ENCODE assay signal across 22 cellular contexts in the genomic region with DNA sequence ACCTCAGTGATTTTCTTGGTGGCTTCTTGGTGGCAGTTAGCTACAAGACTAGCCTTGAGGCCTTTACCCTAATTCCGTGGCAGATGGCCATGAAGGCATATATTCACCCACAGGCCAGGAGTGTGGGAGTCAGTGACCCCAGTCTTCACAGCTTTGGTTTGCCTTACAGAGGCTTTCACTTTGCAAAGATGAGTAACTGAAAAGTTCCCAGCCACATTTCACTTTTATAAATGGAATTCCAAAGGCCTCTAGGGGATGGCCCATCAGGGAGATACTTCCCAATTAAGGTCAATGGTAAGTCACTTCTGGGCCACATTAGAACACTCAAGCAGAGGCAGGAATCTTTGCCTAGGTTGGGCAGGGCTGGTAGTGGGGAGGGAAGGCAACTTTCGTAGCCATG. TPM values are rescaled to one million over a fixed set of nuclear protein-coding genes. Genes with fewer than 3 reads are reported as not detected.
DNase-seq lines count a peak whose midpoint lies in the region; ATAC-seq and TF ChIP-seq lines count a peak whose summit lies in the region.
"Had no signal": no experiment of that assay in that cellular context is flagged by ENCODE, and none has a peak within 500 bp of the region (broad histone marks: within the 10 kb centered on the region; RNA-seq: fewer than 3 reads in every experiment).

No MANE protein-coding gene starts in this region.

- H3K4me3 ChIP-seq in right cardiac atrium (ENCODE audit: low read length) (no peak overlapping the region), thoracic aorta (no peak overlapping the region), BE2C (ENCODE audit: low read depth, low read length) (no peak overlapping the region), stomach (no peak overlapping the region), PC-9 (no peak overlapping the region)

- H3K4me2 ChIP-seq in PC-9, result no peak overlapping the region

- no TSS peak for BruUV-seq in PC-9 (replicated peaks; lab: Mats Ljungman, UMichigan)

- POLR2A ChIA-PET in PC-9 (lab: Charles Lee; ENCODE audit: unreplicated experiment), result no interaction called here

- H3K27ac ChIP-seq in right cardiac atrium (ENCODE audit: low read length) (peak overlapping the region; percentile 42), thoracic aorta (peak overlapping the region; percentile 42 to 48), stomach (no peak overlapping the region), PC-9 (no peak overlapping the region)

- no peak overlapping the region for H3K4me3 Mint-ChIP-seq in effector memory CD8-positive, alpha-beta T cell
- H3K4me3 Mint-ChIP-seq: CD4-positive, CD25-positive, alpha-beta regulatory T cell; IgD-negative memory B cell had no signal

- H3K27me3 ChIP-seq in right cardiac atrium (ENCODE audit: control insufficient read depth, insufficient read depth), result no peaks in the 10 kb centered on the region
- no peaks in the 10 kb centered on the region for H3K27me3 ChIP-seq in thoracic aorta (replicated peaks; ENCODE audit: insufficient read depth)
- H3K27me3 ChIP-seq in BE2C, result no peaks in the 10 kb centered on the region
- peaks cover 0 to 11% (median 0%) of the 10 kb centered on the region in 3 donors for H3K27me3 ChIP-seq in stomach
- peaks cover 3% of the 10 kb centered on the region; the same call in 1 of the 2 replicates for H3K27me3 ChIP-seq in PC-9 (ENCODE audit: insufficient read depth, low read depth)

- no peaks in the 10 kb centered on the region for H3K36me3 ChIP-seq in thoracic aorta
- H3K36me3 ChIP-seq in BE2C, result no peaks in the 10 kb centered on the region
- no peaks in the 10 kb centered on the region for H3K36me3 ChIP-seq in stomach
- no peaks in the 10 kb centered on the region for H3K36me3 ChIP-seq in PC-9 (ENCODE audit: low read depth)

- no peaks in the 10 kb centered on the region for H3F3A ChIP-seq in PC-9 (ENCODE audit: insufficient read depth, low read depth)

- no peaks in the 10 kb centered on the region for H3K9me2 ChIP-seq in PC-9 (ENCODE audit: insufficient read depth)

- H3K27me3 Mint-ChIP-seq in effector memory CD8-positive, alpha-beta T cell, result peaks cover 0 to 21% of the 10 kb centered on the region in 2 donors

- no peaks in the 10 kb centered on the region for H3K9me3 Mint-ChIP-seq in effector memory CD8-positive, alpha-beta T cell
- H3K9me3 Mint-ChIP-seq: CD4-positive, CD25-positive, alpha-beta regulatory T cell; IgD-negative memory B cell had no signal

- H3K4me1 ChIP-seq in right cardiac atrium (ENCODE audit: control insufficient read depth, insufficient read depth, low read length) (peaks cover 14% of the 10 kb centered on the region), thoracic aorta (ENCODE audit: control insufficient read depth in 1 of 2, low read depth in 2 of 2) (peaks cover 0 to 30% of the 10 kb centered on the region in 2 donors), BE2C (peaks cover 18% of the 10 kb centered on the region), stomach (peaks cover 0 to 11% (median 4%) of the 10 kb centered on the region in 4 donors), PC-9 (replicated peaks; ENCODE audit: insufficient read depth) (no peaks in the 10 kb centered on the region)
- H3K4me1 ChIP-seq: Caco-2 had no signal

- intact Hi-C loops in right cardiac atrium (cut with DNase I), result loop anchor here (2.0 to 5.0 kb wide), 3 partner anchors 40 to 45 kb away; no protein-coding TSS in a partner anchor
- intact Hi-C loops in stomach (cut with DNase I; ENCODE audit: low total_unique reads), result loop anchor here (5.0 kb wide), 1 partner anchor 45 kb away; no protein-coding TSS in a partner anchor
- intact Hi-C loops in PC-9 (cut with micrococcal nuclease; ENCODE audit: unreplicated experiment), result loop anchor here (1.0 to 10.0 kb wide), 5 partner anchors 78 to 554 kb away; no protein-coding TSS in a partner anchor

- no peak overlapping the region for H3K27ac Mint-ChIP-seq in effector memory CD8-positive, alpha-beta T cell
- H3K27ac Mint-ChIP-seq: CD4-positive, CD25-positive, alpha-beta regulatory T cell; IgD-negative memory B cell had no signal

- H3K9me3 ChIP-seq in right cardiac atrium (ENCODE audit: control insufficient read depth, low read length), result no peaks in the 10 kb centered on the region
- H3K9me3 ChIP-seq in thoracic aorta, result no peaks in the 10 kb centered on the region
- no peaks in the 10 kb centered on the region for H3K9me3 ChIP-seq in BE2C
- no peaks in the 10 kb centered on the region for H3K9me3 ChIP-seq in stomach
- H3K9me3 ChIP-seq in PC-9 (ENCODE audit: insufficient read depth, low read depth), result no peaks in the 10 kb centered on the region
- H3K9me3 ChIP-seq: Caco-2 had no signal

- no peaks in the 10 kb centered on the region for H4K20me1 ChIP-seq in PC-9 (ENCODE audit: insufficient read depth)

- H2AFZ ChIP-seq in PC-9, result no peak overlapping the region

- ATAC-seq in right cardiac atrium, result no peak
- ATAC-seq in thoracic aorta (ENCODE audit: insufficient number of reproducible peaks, low FRiP score, low read depth), result no peak
- no peak for ATAC-seq in effector memory CD8-positive, alpha-beta T cell (replicated peaks)
- ATAC-seq: Panc1 had no signal

- no peak for TF ChIP-seq EP300 in stomach (IDR thresholded peaks at IDR 0.05)

- no peaks in the 10 kb centered on the region for H3K36me3 Mint-ChIP-seq in effector memory CD8-positive, alpha-beta T cell (ENCODE audit: insufficient read depth)
- H3K36me3 Mint-ChIP-seq: CD4-positive, CD25-positive, alpha-beta regulatory T cell had no signal

- peaks cover 0 to 4% of the 10 kb centered on the region in 2 donors for H3K4me1 Mint-ChIP-seq in effector memory CD8-positive, alpha-beta T cell (ENCODE audit: low read depth in 2 of 2)

- CTCF ChIA-PET in PC-9 (lab: Charles Lee), result interaction anchor here (0.7 to 1.0 kb wide), 2 partner anchors 46 to 65 kb away, joined by 10 to 20 read pairs; no protein-coding TSS in a partner anchor

- no peak for TF ChIP-seq POLR2A in stomach (IDR thresholded peaks at IDR 0.05)

- TF ChIP-seq CTCF in thoracic aorta (IDR thresholded peaks at IDR 0.05) (no peak), BE2C (IDR thresholded peaks at IDR 0.05; ENCODE audit: low read depth, low read length) (no peak), stomach (IDR thresholded peaks at IDR 0.05) (no peak), PC-9 (conservative IDR thresholded peaks at IDR 0.05) (no peak)

- WGBS in right cardiac atrium, result 79% methylated on average over 2 of the region's 2 CpGs
- 86 to 95% (median 92%) methylated on average over 2 of the region's 2 CpGs for WGBS in stomach, 5 donors

- no peaks in the 10 kb centered on the region for H3K79me2 ChIP-seq in PC-9 (ENCODE audit: low read depth)

- DNase-seq in LHCN-M2 (ENCODE audit: low read depth) (peak; percentile 48), fibroblast of peridontal ligament (ENCODE audit: extremely low read depth) (peak; percentile 24), right cardiac atrium (no peak), thoracic aorta (ENCODE audit: low spot score) (no peak), BE2C (no peak), stomach (no peak), PC-9 (no peak)
- DNase-seq in effector memory CD8-positive, alpha-beta T cell, result no peak
- DNase-seq: Caco-2; CD4-positive, CD25-positive, alpha-beta regulatory T cell; H7; Kasumi-1; NCI-H1105; NCI-H1694 treated with DMSO at 0.1 percent for 48 hours; NCI-H2107; NCI-H2227 treated with DMSO at 0.1 percent for 48 hours; NCI-H524 treated with DMSO at 0.1 percent for 48 hours; SHP77 had no signal

RNA-seq across cellular contexts. Expression of gene HEYL, which starts 13.1 kb away (rescaled TPM):
- total RNA-seq in LHCN-M2 (2014; rRNA removed), result 41.6 and 52.6 TPM in 2 replicates
- polyA plus RNA-seq in LHCN-M2 (2012), result 66.9 TPM
- total RNA-seq in right cardiac atrium, result 10 to 100 TPM; 25.9 to 50.5 (median 32.8) TPM
- polyA plus RNA-seq in right cardiac atrium, result 22.6 TPM
- total RNA-seq in thoracic aorta, result 10 to 100 TPM; 45.6 to 91.2 TPM
- polyA plus RNA-seq in BE2C (2012; ENCODE audit: insufficient read depth, insufficient read length, low read depth), result not detected
- 1 to 10 TPM in 2 of 5 donors, under 1 TPM in 2, not detected in 1; 0.45 to 4.8 (median 2.2) TPM for total RNA-seq in stomach
- 1 to 10 TPM; 1.0 to 6.0 (median 3.4) TPM for polyA plus RNA-seq in stomach
- 0.17 and 0.35 TPM in 2 replicates for total RNA-seq in PC-9 (2021)
- total RNA-seq: HT1080 had no signal
- polyA plus RNA-seq: CD4-positive, CD25-positive, alpha-beta regulatory T cell; IgD-negative memory B cell had no signal

RNA-seq across cellular contexts. Expression of gene NT5C1A, which starts 19.4 kb away (rescaled TPM):
- total RNA-seq in LHCN-M2 (2014; rRNA removed) (not detected in 2 replicates), right cardiac atrium (10 to 100 TPM; 18.2 to 44.8 (median 41.3) TPM), thoracic aorta (1 to 10 TPM in 1 of 2 donors, not detected in 1; 2.8 TPM), stomach (under 1 TPM in 1 of 5 donors, not detected in 4; 0.92 TPM), PC-9 (2021) (not detected in 2 replicates)
- not detected for polyA plus RNA-seq in LHCN-M2 (2012)
- polyA plus RNA-seq in right cardiac atrium (5.7 TPM), stomach (under 1 TPM in 1 of 3 donors, not detected in 2; 0.76 TPM)
- 4.8 TPM for polyA plus RNA-seq in BE2C (2012; ENCODE audit: insufficient read depth, insufficient read length, low read depth)
- total RNA-seq: A673, Caco-2, H7, HT1080 had no signal
- polyA plus RNA-seq: IgD-negative memory B cell had no signal

RNA-seq across cellular contexts. Expression of gene HPCAL4, which starts 38.7 kb away (rescaled TPM):
- total RNA-seq in LHCN-M2 (2014; rRNA removed) (1.6 and 3.1 TPM in 2 replicates), right cardiac atrium (1 to 10 TPM in 3 of 4 donors, under 1 TPM in 1; 0.89 to 5.2 (median 4.1) TPM), thoracic aorta (under 1 TPM in 1 of 2 donors, not detected in 1; 0.35 TPM), stomach (1 to 10 TPM in 1 of 5 donors, under 1 TPM in 1, not detected in 3; 0.14 to 1.5 TPM), PC-9 (2021) (0.07 TPM in 1 of 2 replicates, not detected in the other)
- polyA plus RNA-seq in LHCN-M2 (2012), result 0.05 TPM
- polyA plus RNA-seq in right cardiac atrium (2.8 TPM), stomach (under 1 TPM; 0.06 to 0.15 (median 0.15) TPM)
- 2.5 TPM for polyA plus RNA-seq in BE2C (2012; ENCODE audit: insufficient read depth, insufficient read length, low read depth)
- total RNA-seq: A673, H7, HT1080 had no signal

Comparison
In these comparisons a context has a peak if more than half of its experiments do, and no peak if none do; other contexts are left out.
1. DNase-seq: peak in LHCN-M2 (single experiment) and fibroblast of peridontal ligament (single experiment); none in right cardiac atrium (0 of 3), thoracic aorta (single experiment), BE2C (single experiment), stomach (single experiment), PC-9 (0 of 2) and effector memory CD8-positive, alpha-beta T cell (0 of 3).
2. H3K27ac ChIP-seq: peak in right cardiac atrium (single experiment) and thoracic aorta (2 of 2); none in stomach (0 of 5) and PC-9 (single experiment).
3. RNA of gene NT5C1A, which starts 19.4 kb away (total RNA-seq): 18.2 to 44.8 TPM in right cardiac atrium; 2.8 TPM in thoracic aorta, not detected in LHCN-M2, 0.92 TPM in stomach and not detected in PC-9; every median in the first group is over 4 times any median in the second.